ENCODE assay signal across 14 cellular contexts in genomic region chr12:85423947-85424346, GRCh38.
DNase-seq lines count a peak whose midpoint lies in the region; ATAC-seq lines count a peak whose summit lies in the region.
"Had no signal": no experiment of that assay in that cellular context is flagged by ENCODE, and none has a peak within 500 bp of the region (broad histone marks: within the 10 kb centered on the region; RNA-seq: fewer than 3 reads in every experiment).

No MANE protein-coding gene starts in this region.

- ATAC-seq in GM18873 (IDR thresholded peaks at IDR 0.05; ENCODE audit: low FRiP score, unreplicated experiment) = peak; percentile 50
- ATAC-seq in GM21619 (IDR thresholded peaks at IDR 0.05; ENCODE audit: unreplicated experiment) = peak; percentile 51
- ATAC-seq in HG03097 (IDR thresholded peaks at IDR 0.05; ENCODE audit: low FRiP score, unreplicated experiment) = peak; percentile 66
- ATAC-seq in activated CD8-positive, alpha-beta memory T cell treated with anti-CD3 and anti-CD28 coated beads, Interleukin-2, amount 10 ng/mL, durations not matched to agents 7 days and 5 days = no peak

- no peaks in the 10 kb centered on the region for H3K36me3 Mint-ChIP-seq in activated CD8-positive, alpha-beta memory T cell treated with anti-CD3 and anti-CD28 coated beads, Interleukin-2, amount 10 ng/mL, durations not matched to agents 7 days and 5 days

- CTCF ChIA-PET in activated CD8-positive, alpha-beta memory T cell treated with anti-CD3 and anti-CD28 coated beads, Interleukin-2, amount 10 ng/mL, durations not matched to agents 7 days and 5 days (lab: Charles Lee) = interaction anchor here (1.5 to 1.8 kb wide), 2 partner anchors 443 to 447 kb away, joined by 5 to 6 read pairs; no protein-coding TSS in a partner anchor

- H3K9me3 Mint-ChIP-seq in activated CD8-positive, alpha-beta memory T cell treated with anti-CD3 and anti-CD28 coated beads, Interleukin-2, amount 10 ng/mL, durations not matched to agents 7 days and 5 days (ENCODE audit: low read depth) = peaks cover 4% of the 10 kb centered on the region
- H3K9me3 Mint-ChIP-seq: activated CD4-positive, alpha-beta T cell treated with anti-CD3 and anti-CD28 coated beads, Interleukin-2, amount 10 ng/mL, durations not matched to agents 7 days and 5 days had no signal

- no peak overlapping the region for H3K27ac Mint-ChIP-seq in activated CD8-positive, alpha-beta memory T cell treated with anti-CD3 and anti-CD28 coated beads, Interleukin-2, amount 10 ng/mL, durations not matched to agents 7 days and 5 days
- H3K27ac Mint-ChIP-seq: activated CD4-positive, alpha-beta T cell treated with anti-CD3 and anti-CD28 coated beads, Interleukin-2, amount 10 ng/mL, durations not matched to agents 7 days and 5 days had no signal

- H3K27me3 Mint-ChIP-seq in activated CD8-positive, alpha-beta memory T cell treated with anti-CD3 and anti-CD28 coated beads, Interleukin-2, amount 10 ng/mL, durations not matched to agents 7 days and 5 days = no peaks in the 10 kb centered on the region
- H3K27me3 Mint-ChIP-seq: activated CD4-positive, alpha-beta T cell treated with anti-CD3 and anti-CD28 coated beads, Interleukin-2, amount 10 ng/mL, durations not matched to agents 7 days and 5 days had no signal

- no peaks in the 10 kb centered on the region for H3K4me1 Mint-ChIP-seq in activated CD8-positive, alpha-beta memory T cell treated with anti-CD3 and anti-CD28 coated beads, Interleukin-2, amount 10 ng/mL, durations not matched to agents 7 days and 5 days
- H3K4me1 Mint-ChIP-seq: activated CD4-positive, alpha-beta T cell treated with anti-CD3 and anti-CD28 coated beads, Interleukin-2, amount 10 ng/mL, durations not matched to agents 7 days and 5 days had no signal

- no peak overlapping the region for H3K4me3 Mint-ChIP-seq in activated CD8-positive, alpha-beta memory T cell treated with anti-CD3 and anti-CD28 coated beads, Interleukin-2, amount 10 ng/mL, durations not matched to agents 7 days and 5 days
- H3K4me3 Mint-ChIP-seq: activated CD4-positive, alpha-beta T cell treated with anti-CD3 and anti-CD28 coated beads, Interleukin-2, amount 10 ng/mL, durations not matched to agents 7 days and 5 days had no signal

- DNase-seq in RPMI8226 (peak; percentile 64), NCI-H1417 treated with DMSO at 0.1 percent for 48 hours (lab: John Stamatoyannopoulos, UW) (no peak), EL (no peak)
- no peak for DNase-seq in activated CD8-positive, alpha-beta memory T cell treated with anti-CD3 and anti-CD28 coated beads, Interleukin-2, amount 10 ng/mL, durations not matched to agents 7 days and 5 days
- no peak for DNase-seq in stimulated activated CD4-positive, alpha-beta T cell treated with anti-CD3 and anti-CD28 coated beads, Interleukin-4, amount 100 ng/mL, for 1 hour
- DNase-seq: activated CD4-positive, alpha-beta T cell treated with anti-CD3 and anti-CD28 coated beads, Interleukin-2, amount 10 ng/mL, durations not matched to agents 7 days and 5 days; activated naive CD4-positive, alpha-beta T cell treated with anti-CD3 and anti-CD28 coated beads, Interleukin-2, amount 50 U/mL, for 16 hours; COR-L47; NCI-H1092 treated with DMSO at 0.1 percent for 48 hours; NCI-H774; upper lobe of left lung had no signal
